ENCODE assay signal across 9 cellular contexts in the genomic region with DNA sequence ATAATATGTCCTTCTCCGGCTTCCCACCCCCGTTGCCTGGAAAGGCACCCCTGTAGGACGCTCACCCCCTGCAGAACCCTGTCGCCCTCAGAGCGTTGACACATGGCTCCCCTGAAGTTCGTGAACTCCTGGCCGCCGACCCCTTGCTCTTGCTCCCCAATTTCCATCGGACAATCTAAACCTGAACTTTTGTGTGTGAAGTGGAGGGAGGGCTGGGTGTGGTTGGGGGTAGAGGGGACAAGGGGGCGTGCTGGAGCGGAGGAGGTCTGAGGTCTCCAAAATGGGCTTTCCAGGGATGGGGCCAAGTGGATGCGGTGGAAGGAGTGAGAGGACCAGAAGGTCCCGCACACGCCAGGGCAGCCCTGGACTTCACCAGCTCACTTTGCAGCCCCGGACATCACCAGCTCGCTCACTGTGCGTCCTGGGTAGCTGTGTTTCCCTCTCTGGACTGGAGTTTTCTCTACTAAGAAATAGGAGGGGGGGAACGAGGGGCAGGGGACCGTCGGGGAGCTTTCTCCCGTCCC. TPM values are rescaled to one million over a fixed set of nuclear protein-coding genes. Genes with fewer than 3 reads are reported as not detected.
DNase-seq lines count a peak whose midpoint lies in the region; ATAC-seq lines count a peak whose summit lies in the region.
"Had no signal": no experiment of that assay in that cellular context is flagged by ENCODE, and none has a peak within 500 bp of the region (broad histone marks: within the 10 kb centered on the region; RNA-seq: fewer than 3 reads in every experiment).

No MANE protein-coding gene starts in this region.

- H3K9me3 Mint-ChIP-seq in stimulated activated naive CD8-positive, alpha-beta T cell treated with anti-CD3 and anti-CD28 coated beads, Interleukin-15, Interleukin-2, amounts not matched to agents 100 ng/mL and 50 ng/mL, for 24 hours = no peaks in the 10 kb centered on the region
- no peaks in the 10 kb centered on the region for H3K9me3 Mint-ChIP-seq in dendritic cell treated with granulocyte-macrophage colony-stimulating factor and Interleukin-4, amounts not matched to agents 40 ng/mL and 50 ng/mL, for 4 days

- H3K4me1 Mint-ChIP-seq in stimulated activated naive CD8-positive, alpha-beta T cell treated with anti-CD3 and anti-CD28 coated beads, Interleukin-15, Interleukin-2, amounts not matched to agents 100 ng/mL and 50 ng/mL, for 24 hours (ENCODE audit: low read depth) = peaks cover 8% of the 10 kb centered on the region
- H3K4me1 Mint-ChIP-seq in dendritic cell treated with granulocyte-macrophage colony-stimulating factor and Interleukin-4, amounts not matched to agents 40 ng/mL and 50 ng/mL, for 4 days (ENCODE audit: low read depth) = peaks cover 25% of the 10 kb centered on the region

- H3K4me1 ChIP-seq in muscle layer of colon (ENCODE audit: insufficient read depth, low read length) (peaks cover 40% of the 10 kb centered on the region), aorta (ENCODE audit: control insufficient read depth in 1 of 2, insufficient read depth in 2 of 2, low read length in 2 of 2) (no peaks in the 10 kb centered on the region)

- no peak overlapping the region for H3K27ac Mint-ChIP-seq in stimulated activated naive CD8-positive, alpha-beta T cell treated with anti-CD3 and anti-CD28 coated beads, Interleukin-15, Interleukin-2, amounts not matched to agents 100 ng/mL and 50 ng/mL, for 24 hours
- peak overlapping the region; percentile 27 for H3K27ac Mint-ChIP-seq in dendritic cell treated with granulocyte-macrophage colony-stimulating factor and Interleukin-4, amounts not matched to agents 40 ng/mL and 50 ng/mL, for 4 days

- peak overlapping the region; percentile 13 for H3K9ac ChIP-seq in muscle layer of colon (ENCODE audit: low read length)

- intact Hi-C loops in dendritic cell treated with granulocyte-macrophage colony-stimulating factor and Interleukin-4, amounts not matched to agents 40 ng/mL and 50 ng/mL, for 4 days (cut with micrococcal nuclease) = no loop called here
- intact Hi-C loops in aorta (cut with DNase I) = no loop called here

- H3K4me3 ChIP-seq in muscle layer of colon (ENCODE audit: low read depth in 1 of 2, low read length in 2 of 2) (peak overlapping the region; percentile 67 to 70), aorta (ENCODE audit: low read length in 2 of 2) (peak overlapping the region; percentile 8 to 75)

- H3K27me3 ChIP-seq in muscle layer of colon (ENCODE audit: control insufficient read depth in 1 of 2, insufficient read depth in 2 of 2, low read length in 2 of 2) (no peaks in the 10 kb centered on the region), aorta (ENCODE audit: control insufficient read depth in 1 of 2, insufficient read depth in 2 of 2, low read length in 1 of 2) (no peaks in the 10 kb centered on the region)

- H3K4me3 Mint-ChIP-seq in stimulated activated naive CD8-positive, alpha-beta T cell treated with anti-CD3 and anti-CD28 coated beads, Interleukin-15, Interleukin-2, amounts not matched to agents 100 ng/mL and 50 ng/mL, for 24 hours = peak overlapping the region; percentile 79
- peak overlapping the region; percentile 73 for H3K4me3 Mint-ChIP-seq in dendritic cell treated with granulocyte-macrophage colony-stimulating factor and Interleukin-4, amounts not matched to agents 40 ng/mL and 50 ng/mL, for 4 days

- DNase-seq in stimulated activated naive CD8-positive, alpha-beta T cell treated with anti-CD3 and anti-CD28 coated beads, Interleukin-15, Interleukin-2, amounts not matched to agents 100 U/mL and 50 U/mL, for 24 hours = no peak
- DNase-seq in aorta (no peak), NCI-H128 (lab: John Stamatoyannopoulos, UW; ENCODE audit: unreplicated experiment) (no peak), activated gamma-delta T cell (lab: John Stamatoyannopoulos, UW) (no peak), foreskin melanocyte (no peak)
- DNase-seq: NK-92 treated with Interleukin-12 subunit alpha and Interleukin-12 subunit beta, amount 100 ng/mL, for 24 hours had no signal

- H3K27ac ChIP-seq in muscle layer of colon (ENCODE audit: low read depth, low read length) (peak overlapping the region; percentile 18), aorta (ENCODE audit: low read depth in 1 of 2, low read length in 2 of 2) (no peak overlapping the region)

- H3K9me3 ChIP-seq in muscle layer of colon (ENCODE audit: low read length) (no peaks in the 10 kb centered on the region), aorta (ENCODE audit: control insufficient read depth, low read length) (no peaks in the 10 kb centered on the region)

- H3K27me3 Mint-ChIP-seq in stimulated activated naive CD8-positive, alpha-beta T cell treated with anti-CD3 and anti-CD28 coated beads, Interleukin-15, Interleukin-2, amounts not matched to agents 100 ng/mL and 50 ng/mL, for 24 hours = peaks cover 25% of the 10 kb centered on the region
- H3K27me3 Mint-ChIP-seq in dendritic cell treated with granulocyte-macrophage colony-stimulating factor and Interleukin-4, amounts not matched to agents 40 ng/mL and 50 ng/mL, for 4 days = peaks cover 54% of the 10 kb centered on the region

- 2 to 6% methylated on average over 21 of the region's 21 CpGs for WGBS in aorta, 2 donors

- H3K36me3 Mint-ChIP-seq in stimulated activated naive CD8-positive, alpha-beta T cell treated with anti-CD3 and anti-CD28 coated beads, Interleukin-15, Interleukin-2, amounts not matched to agents 100 ng/mL and 50 ng/mL, for 24 hours (ENCODE audit: low read depth) = no peaks in the 10 kb centered on the region
- H3K36me3 Mint-ChIP-seq in dendritic cell treated with granulocyte-macrophage colony-stimulating factor and Interleukin-4, amounts not matched to agents 40 ng/mL and 50 ng/mL, for 4 days (ENCODE audit: low read depth) = no peaks in the 10 kb centered on the region

- no peaks in the 10 kb centered on the region for H3K36me3 ChIP-seq in muscle layer of colon (ENCODE audit: insufficient read depth, low read length)
- H3K36me3 ChIP-seq in aorta (ENCODE audit: control insufficient read depth in 1 of 2, insufficient read depth in 2 of 2, low read length in 1 of 2) = no peaks in the 10 kb centered on the region

- no peak for ATAC-seq in stimulated activated naive CD8-positive, alpha-beta T cell treated with anti-CD3 and anti-CD28 coated beads, Interleukin-15, Interleukin-2, amounts not matched to agents 100 U/mL and 50 U/mL, for 24 hours
- peak; percentile 3 for ATAC-seq in aorta (ENCODE audit: low FRiP score)

RNA-seq across cellular contexts. Expression of a gene that starts 18.6 kb away (rescaled TPM):
- total RNA-seq in aorta = 10 to 100 TPM; 10.5 to 18.4 TPM
- polyA plus RNA-seq in aorta = 1 to 10 TPM; 6.9 to 8.5 TPM

RNA-seq across cellular contexts. Expression of a gene that starts 51.2 kb away (rescaled TPM):
- total RNA-seq in aorta = 10 to 100 TPM; 36.1 to 61.1 TPM
- 10 to 100 TPM; 15.8 to 33.4 TPM for polyA plus RNA-seq in aorta
